In genomic region chr22:49305215-49305965, GRCh38 we compare ENCODE assay signal across 8 cellular contexts.
DNase-seq lines count a peak whose midpoint lies in the region; ATAC-seq and TF ChIP-seq lines count a peak whose summit lies in the region.

No MANE protein-coding gene starts in this region.

- no TSS peak for BruUV-seq in PC-3 (replicated peaks; lab: Mats Ljungman, UMichigan)

- H3K9ac ChIP-seq in PC-3 (ENCODE audit: low read length) (no peak overlapping the region), smooth muscle cell (ENCODE audit: low read depth) (no peak overlapping the region)

- ATAC-seq in activated CD4-positive, CD25-positive, alpha-beta regulatory T cell treated with anti-CD3 and anti-CD28 coated beads, Interleukin-2, amount 50 U/mL, for 24 hours, result no peak
- peak; percentile 82 for ATAC-seq in PC-3
- peak; percentile 66 to 87 for ATAC-seq in right cardiac atrium
- ATAC-seq in GM21619 (IDR thresholded peaks at IDR 0.05; ENCODE audit: unreplicated experiment), result no peak
- no peak for ATAC-seq in GM19452 (IDR thresholded peaks at IDR 0.05; ENCODE audit: unreplicated experiment)

- H3K27me3 ChIP-seq in PC-3 (ENCODE audit: low read length) (peaks cover 32% of the 10 kb centered on the region), right cardiac atrium (ENCODE audit: control insufficient read depth, insufficient read depth) (no peaks in the 10 kb centered on the region), smooth muscle cell (ENCODE audit: low read depth) (peaks cover 11% of the 10 kb centered on the region)

- H4K20me1 ChIP-seq in PC-3 (ENCODE audit: low read length), result no peaks in the 10 kb centered on the region
- no peaks in the 10 kb centered on the region for H4K20me1 ChIP-seq in smooth muscle cell (ENCODE audit: low read depth)

- H3K9me3 ChIP-seq in PC-3 (ENCODE audit: low read length) (no peaks in the 10 kb centered on the region), right cardiac atrium (ENCODE audit: control insufficient read depth, low read length) (no peaks in the 10 kb centered on the region), smooth muscle cell (replicated peaks; ENCODE audit: low read depth) (no peaks in the 10 kb centered on the region)

- H3K27ac ChIP-seq in PC-3 (ENCODE audit: low read length), result no peak overlapping the region
- H3K27ac ChIP-seq in right cardiac atrium (ENCODE audit: low read length), result no peak overlapping the region
- H3K27ac ChIP-seq in smooth muscle cell (ENCODE audit: low read depth), result no peak overlapping the region

- peak overlapping the region; percentile 39; the same call in 1 of the 2 replicates for H3K4me2 ChIP-seq in PC-3 (ENCODE audit: low read length)
- peak overlapping the region; percentile 37 for H3K4me2 ChIP-seq in smooth muscle cell

- no peaks in the 10 kb centered on the region for H3K9me2 ChIP-seq in PC-3 (replicated peaks; ENCODE audit: low read length)

- H3K4me1 ChIP-seq in PC-3 (ENCODE audit: insufficient read depth, low read length) (no peaks in the 10 kb centered on the region), right cardiac atrium (ENCODE audit: control insufficient read depth, insufficient read depth, low read length) (no peaks in the 10 kb centered on the region), smooth muscle cell (ENCODE audit: low read depth) (no peaks in the 10 kb centered on the region)

- no peaks in the 10 kb centered on the region for H3K36me3 ChIP-seq in PC-3 (ENCODE audit: low read depth, low read length)
- no peaks in the 10 kb centered on the region for H3K36me3 ChIP-seq in smooth muscle cell (ENCODE audit: low read depth)

- peak; percentile 73 for TF ChIP-seq CTCF in PC-3 (conservative IDR thresholded peaks at IDR 0.05; ENCODE audit: low read depth, low read length)
- TF ChIP-seq CTCF in smooth muscle cell (IDR thresholded peaks at IDR 0.05; ENCODE audit: borderline replicate concordance, insufficient read depth, poor library complexity, severe bottlenecking), result peak; percentile 97

- 16% methylated on average over 20 of the region's 20 CpGs for WGBS in right cardiac atrium
- WGBS in smooth muscle cell (ENCODE audit: low lambda C conversion rate), result 23% methylated on average over 20 of the region's 20 CpGs

- H3K79me2 ChIP-seq in PC-3 (ENCODE audit: low read length) (no peaks in the 10 kb centered on the region), smooth muscle cell (ENCODE audit: low read depth) (no peaks in the 10 kb centered on the region)

- POLR2A ChIA-PET in PC-3 (lab: Charles Lee; ENCODE audit: unreplicated experiment), result no interaction called here

- intact Hi-C loops in PC-3 (cut with micrococcal nuclease), result no loop called here
- intact Hi-C loops in right cardiac atrium (cut with DNase I), result loop anchor here in 3 of 4 donors (5.0 to 10.0 kb wide), 4 partner anchors 61 to 731 kb away; no protein-coding TSS in a partner anchor

- H3K4me3 ChIP-seq in PC-3 (ENCODE audit: low read length) (no peak overlapping the region), right cardiac atrium (ENCODE audit: low read length) (no peak overlapping the region), smooth muscle cell (peak overlapping the region; percentile 5)

- CTCF ChIA-PET in PC-3 (lab: Charles Lee), result interaction anchor here (1.0 kb wide), 1 partner anchor 259 kb away, joined by 3 read pairs; no protein-coding TSS in a partner anchor

- H2AFZ ChIP-seq in PC-3 (ENCODE audit: low read length) (no peak overlapping the region), smooth muscle cell (ENCODE audit: low read depth) (peak overlapping the region; percentile 7)

- DNase-seq in activated CD4-positive, CD25-positive, alpha-beta regulatory T cell (lab: John Stamatoyannopoulos, UW), result peak; percentile 22 to 49 (median 34)
- DNase-seq in PC-3 (peak; percentile 47), right cardiac atrium (peak; percentile 58 to 86 (median 84)), smooth muscle cell (lab: John Stamatoyannopoulos, UW; ENCODE audit: unreplicated experiment) (peak; percentile 53)
- peak; percentile 84 for DNase-seq in activated effector memory CD4-positive, alpha-beta T cell treated with anti-CD3 and anti-CD28 coated beads, Interleukin-2, amount 50 U/mL, for 16 hours

- H3F3A ChIP-seq in PC-3 (ENCODE audit: low read length, unreplicated experiment), result no peaks in the 10 kb centered on the region
- no peaks in the 10 kb centered on the region for H3F3A ChIP-seq in smooth muscle cell (ENCODE audit: low read depth)

Comparison
In these comparisons a context has a peak if more than half of its experiments do, and no peak if none do; other contexts are left out.
1. ATAC-seq: peak in PC-3 (single experiment) and right cardiac atrium (2 of 2); none in activated CD4-positive, CD25-positive, alpha-beta regulatory T cell treated with anti-CD3 and anti-CD28 coated beads, Interleukin-2, amount 50 U/mL, for 24 hours (0 of 2), GM21619 (single experiment) and GM19452 (single experiment).
2. Peak in every context shown above with its lines, with median percentiles within 50 percentile points of each other: DNase-seq.